16 cellular contexts compared by ENCODE assay signal in genomic region chr9:115115117-115115880, GRCh38. TPM values are rescaled to one million over a fixed set of nuclear protein-coding genes. Genes with fewer than 3 reads are reported as not detected.
A peak's percentile ranks its signal among the peaks of the same experiment; 100 is the strongest.
DNase-seq lines count a peak whose midpoint lies in the region; ATAC-seq, FAIRE-seq and TF ChIP-seq lines count a peak whose summit lies in the region.
"Had no signal": no experiment of that assay in that cellular context is flagged by ENCODE, and none has a peak within 500 bp of the region (broad histone marks: within the 10 kb centered on the region; RNA-seq: fewer than 3 reads in every experiment).

No MANE protein-coding gene starts in this region.

- TF ChIP-seq POLR2A in H54 (IDR thresholded peaks at IDR 0.05; ENCODE audit: low read depth, low read length), result no peak

- no peak for ATAC-seq in GM18873 (IDR thresholded peaks at IDR 0.05; ENCODE audit: low FRiP score, unreplicated experiment)
- ATAC-seq: HCT116 had no signal

- TF ChIP-seq CTCF in fibroblast of lung (conservative IDR thresholded peaks at IDR 0.05 in 1 of 2, IDR thresholded peaks at IDR 0.05 in 1 of 2; ENCODE audit: low read depth in 1 of 2, low read length in 2 of 2), result no peak

- DNase-seq in H54 (ENCODE audit: insufficient read length, low spot score) (peak; percentile 25), SJSA1 (ENCODE audit: low read depth in 1 of 2, low spot score in 2 of 2) (peak; percentile 59 to 65), fibroblast of lung (ENCODE audit: low read depth in 2 of 2) (peak; percentile 28 to 74), midbrain (lab: John Stamatoyannopoulos, UW) (no peak), hypothalamus (lab: John Stamatoyannopoulos, UW) (no peak)
- no peak for DNase-seq in activated naive CD4-positive, alpha-beta T cell treated with anti-CD3 and anti-CD28 coated beads, Interleukin-2, amount 50 U/mL, for 16 hours
- DNase-seq: activated naive CD4-positive, alpha-beta T cell treated with anti-CD3 and anti-CD28 coated beads for 36 hours; cerebellar nuclear complex; kidney; NCI-H1092 treated with DMSO at 0.1 percent for 48 hours; NCI-H510A treated with DMSO at 0.1 percent for 48 hours; stimulated activated CD4-positive, alpha-beta T cell treated with anti-CD3 and anti-CD28 coated beads, Interleukin-2, amount 100 ng/mL, for 48 hours had no signal

- no peak overlapping the region for H3K4me3 ChIP-seq in SJSA1
- peak overlapping the region; percentile 2 to 73 (median 46) for H3K4me3 ChIP-seq in fibroblast of lung (replicated peaks in 1 of 4; ENCODE audit: control extremely low read depth in 1 of 4, insufficient read depth in 1 of 4, low read depth in 3 of 4, low read length in 4 of 4)
- peak overlapping the region; percentile 25 for H3K4me3 ChIP-seq in skeletal muscle satellite cell (ENCODE audit: low read length)

- no peaks in the 10 kb centered on the region for H3K36me3 ChIP-seq in SJSA1
- H3K36me3 ChIP-seq in fibroblast of lung (ENCODE audit: control insufficient read depth, insufficient read depth, low read length), result peaks cover 5% of the 10 kb centered on the region
- no peaks in the 10 kb centered on the region for H3K36me3 ChIP-seq in skeletal muscle satellite cell (ENCODE audit: insufficient read depth, low read length)

- peaks cover 55% of the 10 kb centered on the region for H3K79me2 ChIP-seq in fibroblast of lung (ENCODE audit: control insufficient read depth, insufficient read depth, low read length)

- H4K20me1 ChIP-seq in fibroblast of lung (ENCODE audit: control insufficient read depth, extremely low read depth, insufficient read depth, low read length), result no peaks in the 10 kb centered on the region

- H3K27ac ChIP-seq in SJSA1 (peak overlapping the region; percentile 83), fibroblast of lung (ENCODE audit: insufficient read depth, low read length) (peak overlapping the region; percentile 56)

- H3K9me3 ChIP-seq in SJSA1 (replicated peaks), result no peaks in the 10 kb centered on the region
- no peaks in the 10 kb centered on the region for H3K9me3 ChIP-seq in fibroblast of lung (ENCODE audit: control insufficient read depth, insufficient read depth, low read depth, low read length)
- H3K9me3 ChIP-seq in skeletal muscle satellite cell (replicated peaks; ENCODE audit: low read length), result no peaks in the 10 kb centered on the region

- H3K9ac ChIP-seq in fibroblast of lung (ENCODE audit: insufficient read depth, low read length) (no peak overlapping the region), skeletal muscle satellite cell (ENCODE audit: low read depth, low read length) (peak overlapping the region; percentile 46)

- H3K27me3 ChIP-seq in SJSA1 (replicated peaks) (no peaks in the 10 kb centered on the region), fibroblast of lung (ENCODE audit: control insufficient read depth, insufficient read depth, low read length) (no peaks in the 10 kb centered on the region), skeletal muscle satellite cell (ENCODE audit: control insufficient read depth, insufficient read depth, low read length) (no peaks in the 10 kb centered on the region)

- peak; percentile 6 for FAIRE-seq in H54 (lab: Jason Lieb, UNC)
- FAIRE-seq: HTR-8/SVneo, kidney had no signal

- H3K4me2 ChIP-seq in fibroblast of lung (ENCODE audit: extremely low read depth, insufficient read depth, low read length) (peak overlapping the region; percentile 85), skeletal muscle satellite cell (ENCODE audit: low read length) (peak overlapping the region; percentile 54)

- H2AFZ ChIP-seq in fibroblast of lung (ENCODE audit: low read length), result no peak overlapping the region

- H3K4me1 ChIP-seq in SJSA1 (replicated peaks), result peaks cover 43% of the 10 kb centered on the region
- H3K4me1 ChIP-seq in fibroblast of lung (ENCODE audit: control insufficient read depth, extremely low read depth, insufficient read depth, low read length), result peaks cover 8% of the 10 kb centered on the region
- peaks cover 47% of the 10 kb centered on the region for H3K4me1 ChIP-seq in skeletal muscle satellite cell (ENCODE audit: control insufficient read depth, insufficient read depth, low read length)

RNA-seq across cellular contexts. Expression of gene TNC, which starts 2.7 kb away (rescaled TPM):
- total RNA-seq in SJSA1 (2014; rRNA removed; shearing (Covaris generic)), result 35.7 and 37.6 TPM in 2 replicates
- 457 and 560 TPM in 2 replicates for total RNA-seq in fibroblast of lung
- polyA plus RNA-seq in fibroblast of lung, result 227 and 340 TPM in 2 replicates
- 211 and 288 TPM in 2 replicates for polyA plus RNA-seq in fibroblast of lung (2012)
- polyA minus RNA-seq in fibroblast of lung (ENCODE audit: low replicate concordance), result 619 and 991 TPM in 2 replicates
- total RNA-seq in skeletal muscle satellite cell (2012; rRNA removed), result 43.3 and 98.3 TPM in 2 replicates

Comparison
In these comparisons a context has a peak if more than half of its experiments do, and no peak if none do; other contexts are left out.
1. DNase-seq: peak in H54 (single experiment), SJSA1 (2 of 2) and fibroblast of lung (2 of 2); none in activated naive CD4-positive, alpha-beta T cell treated with anti-CD3 and anti-CD28 coated beads, Interleukin-2, amount 50 U/mL, for 16 hours (single experiment), midbrain (single experiment) and hypothalamus (0 of 51).
2. RNA of gene TNC, which starts 2.7 kb away (total RNA-seq): 457 to 560 TPM in fibroblast of lung; 35.7 to 37.6 TPM in SJSA1; every median in the first group is over 10 times any median in the second.